ENCODE assay signal across 8 cellular contexts in genomic region chr1:93079685-93080141, GRCh38. TPM values are rescaled to one million over a fixed set of nuclear protein-coding genes. Genes with fewer than 3 reads are reported as not detected.
A peak's percentile ranks its signal among the peaks of the same experiment; 100 is the strongest.
DNase-seq lines count a peak whose midpoint lies in the region; ATAC-seq lines count a peak whose summit lies in the region.

No MANE protein-coding gene starts in this region.

- peak overlapping the region; percentile 46 for H3K18ac ChIP-seq in neuronal stem cell (ENCODE audit: low read length)

- peaks cover 40% of the 10 kb centered on the region for H3K36me3 Mint-ChIP-seq in activated T-helper 17 cell treated with anti-CD3 and anti-CD28 coated beads, Interleukin-2, amount 50 U/mL, for 72 hours (ENCODE audit: low read depth)

- H2AFZ ChIP-seq in neuronal stem cell (ENCODE audit: low read length), result peak overlapping the region; percentile 84

- no peak overlapping the region for H2BK120ac ChIP-seq in neuronal stem cell (ENCODE audit: low read depth, low read length)

- peak overlapping the region; percentile 51 for H3K4me2 ChIP-seq in neuronal stem cell (ENCODE audit: insufficient read depth, low read length, poor library complexity, severe bottlenecking)

- peak overlapping the region; percentile 97 for H3K27ac Mint-ChIP-seq in activated T-helper 17 cell treated with anti-CD3 and anti-CD28 coated beads, Interleukin-2, amount 50 U/mL, for 72 hours

- peaks cover 5% of the 10 kb centered on the region for H3K4me1 Mint-ChIP-seq in activated T-helper 17 cell treated with anti-CD3 and anti-CD28 coated beads, Interleukin-2, amount 50 U/mL, for 72 hours

- H4K91ac ChIP-seq in neuronal stem cell (ENCODE audit: low read depth, low read length, poor library complexity), result no peak overlapping the region

- peaks cover 7 to 26% of the 10 kb centered on the region in 2 donors for H3K9me3 ChIP-seq in neuronal stem cell (replicated peaks in 1 of 2; ENCODE audit: control insufficient read depth in 2 of 2, insufficient read depth in 1 of 2, low read depth in 1 of 2, low read length in 2 of 2)

- no peak overlapping the region for H3K23ac ChIP-seq in neuronal stem cell (ENCODE audit: low read depth, low read length, poor library complexity)

- peak overlapping the region; percentile 69 for H2BK5ac ChIP-seq in neuronal stem cell (ENCODE audit: low read length)

- H2BK12ac ChIP-seq in neuronal stem cell (ENCODE audit: low read length), result no peak overlapping the region

- H3K9ac ChIP-seq in neuronal stem cell (ENCODE audit: low read depth, low read length, poor library complexity), result peak overlapping the region; percentile 89

- peaks cover 0 to 3% of the 10 kb centered on the region in 2 donors for H3K4me1 ChIP-seq in neuronal stem cell (ENCODE audit: control insufficient read depth in 2 of 2, insufficient read depth in 1 of 2, low read depth in 1 of 2, low read length in 2 of 2)

- H3K4ac ChIP-seq in neuronal stem cell (ENCODE audit: low read length), result no peak overlapping the region

- H2BK15ac ChIP-seq in neuronal stem cell (ENCODE audit: low read length), result no peak overlapping the region

- peak overlapping the region; percentile 94 for H3K4me3 Mint-ChIP-seq in activated T-helper 17 cell treated with anti-CD3 and anti-CD28 coated beads, Interleukin-2, amount 50 U/mL, for 72 hours

- H3K79me1 ChIP-seq in neuronal stem cell (ENCODE audit: low read depth, low read length), result no peaks in the 10 kb centered on the region

- H3K27me3 Mint-ChIP-seq in activated T-helper 17 cell treated with anti-CD3 and anti-CD28 coated beads, Interleukin-2, amount 50 U/mL, for 72 hours, result no peaks in the 10 kb centered on the region

- no peaks in the 10 kb centered on the region for H3K27me3 ChIP-seq in neuronal stem cell (ENCODE audit: control insufficient read depth in 3 of 3, insufficient read depth in 3 of 3, low read depth in 1 of 3, low read length in 3 of 3)

- peaks cover 8 to 39% of the 10 kb centered on the region in 2 donors for H3K36me3 ChIP-seq in neuronal stem cell (replicated peaks in 1 of 2; ENCODE audit: control insufficient read depth in 2 of 2, insufficient read depth in 2 of 2, low read length in 2 of 2)

- DNase-seq in NCI-H1694 (lab: John Stamatoyannopoulos, UW) (peak; percentile 41), NCI-H1694 treated with DMSO at 0.1 percent for 48 hours (lab: John Stamatoyannopoulos, UW) (no peak), NCI-H510A treated with DMSO at 0.1 percent for 48 hours (lab: John Stamatoyannopoulos, UW) (peak; percentile 74), germinal center (ENCODE audit: low spot score) (peak; percentile 19), neuronal stem cell (ENCODE audit: low spot score) (no peak), NCI-H2081 treated with DMSO at 0.1 percent for 48 hours (lab: John Stamatoyannopoulos, UW) (no peak)

- no peak overlapping the region for H3K14ac ChIP-seq in neuronal stem cell (ENCODE audit: low read length)

- H2AK5ac ChIP-seq in neuronal stem cell (ENCODE audit: low read depth, low read length), result peak overlapping the region; percentile 65

- no CpG with 5 or more reads among the region's 13 CpGs for WGBS in neuronal stem cell (ENCODE audit: extremely low coverage in 2 of 2, insufficient read length in 2 of 2, insufficient replicate concordance in 1 of 2), 2 donors

- peak overlapping the region; percentile 79 to 97 for H3K4me3 ChIP-seq in neuronal stem cell (ENCODE audit: low read length in 2 of 2)

- H3K9me3 Mint-ChIP-seq in activated T-helper 17 cell treated with anti-CD3 and anti-CD28 coated beads, Interleukin-2, amount 50 U/mL, for 72 hours, result no peaks in the 10 kb centered on the region

- H4K8ac ChIP-seq in neuronal stem cell (ENCODE audit: low read depth, low read length), result no peak overlapping the region

- peak; percentile 5 for ATAC-seq in activated T-helper 17 cell treated with anti-CD3 and anti-CD28 coated beads, Interleukin-2, amount 50 U/mL, for 72 hours (replicated peaks)
- no peak for ATAC-seq in GM18868 (IDR thresholded peaks at IDR 0.05; ENCODE audit: unreplicated experiment)

- peak overlapping the region; percentile 89 for H3K27ac ChIP-seq in neuronal stem cell (replicated peaks; ENCODE audit: low read length)

RNA-seq across cellular contexts. Expression of gene MTF2, which starts 0.6 kb away (rescaled TPM):
- total RNA-seq in activated T-helper 17 cell treated with anti-CD3 and anti-CD28 coated beads, Interleukin-2, amount 50 U/mL, for 72 hours, result 10 to 100 TPM; 50.0 to 58.5 TPM
- 86.1 TPM for polyA plus RNA-seq in neuronal stem cell (2013, experiment 1 of 2)
- polyA plus RNA-seq in neuronal stem cell (2013, experiment 2 of 2), result 92.2 TPM

Comparison
In these comparisons a context has a peak if more than half of its experiments do, and no peak if none do; other contexts are left out.
1. DNase-seq: peak in NCI-H1694 (single experiment), NCI-H510A treated with DMSO at 0.1 percent for 48 hours (single experiment) and germinal center (single experiment); none in NCI-H1694 treated with DMSO at 0.1 percent for 48 hours (single experiment), neuronal stem cell (single experiment) and NCI-H2081 treated with DMSO at 0.1 percent for 48 hours (single experiment).